20 cellular contexts compared by ENCODE assay signal in genomic region chr17:73334771-73335513, GRCh38. TPM values are rescaled to one million over a fixed set of nuclear protein-coding genes. Genes with fewer than 3 reads are reported as not detected.
DNase-seq lines count a peak whose midpoint lies in the region; ATAC-seq, FAIRE-seq and TF ChIP-seq lines count a peak whose summit lies in the region.
"Had no signal": no experiment of that assay in that cellular context is flagged by ENCODE, and none has a peak within 500 bp of the region (broad histone marks: within the 10 kb centered on the region; RNA-seq: fewer than 3 reads in every experiment).

No MANE protein-coding gene starts in this region.

- H3K23ac ChIP-seq in IMR-90 (ENCODE audit: low read depth, low read length): no peak overlapping the region

- no peak overlapping the region; the same call in 1 of the 2 replicates for H3K4ac ChIP-seq in IMR-90 (ENCODE audit: low read depth, low read length)

- CTCF ChIA-PET in IMR-90 (lab: Yijun Ruan, JAX) (no interaction called here), RWPE1 (lab: Yijun Ruan, JAX) (no interaction called here)
- CTCF ChIA-PET in naive thymus-derived CD4-positive, alpha-beta T cell (lab: Charles Lee): no interaction called here

- no peak overlapping the region for H3K9ac ChIP-seq in IMR-90 (ENCODE audit: low read depth, low read length)

- H4K91ac ChIP-seq in IMR-90 (ENCODE audit: insufficient read depth, low read depth, low read length): peak overlapping the region; percentile 13; the same call in 1 of the 2 replicates

- TF ChIP-seq POLR2A in IMR-90 (IDR thresholded peaks at IDR 0.05; ENCODE audit: low read depth, low read length): no peak
- no peak for TF ChIP-seq POLR2A in tibial nerve (IDR thresholded peaks at IDR 0.05)

- no peak overlapping the region for H3K14ac ChIP-seq in IMR-90 (replicated peaks; ENCODE audit: low read depth, low read length)

- H3K9me3 ChIP-seq in IMR-90 (ENCODE audit: control insufficient read depth, insufficient read depth, low read length) (no peaks in the 10 kb centered on the region), small intestine (ENCODE audit: control insufficient read depth, low read depth) (no peaks in the 10 kb centered on the region), tibial nerve (no peaks in the 10 kb centered on the region)
- no peaks in the 10 kb centered on the region for H3K9me3 ChIP-seq in naive thymus-derived CD4-positive, alpha-beta T cell (ENCODE audit: control insufficient read depth in 2 of 3, low read length in 3 of 3)
- H3K9me3 ChIP-seq: left lung, neutrophil had no signal

- peaks cover 0 to under 1% (median 0%) of the 10 kb centered on the region in 7 donors for H3K4me1 Mint-ChIP-seq in naive thymus-derived CD4-positive, alpha-beta T cell
- H3K4me1 Mint-ChIP-seq: activated naive CD4-positive, alpha-beta T cell treated with anti-CD3 and anti-CD28 coated beads, Interleukin-2, amount 10 ng/mL, durations not matched to agents 7 days and 5 days had no signal

- H3K27ac Mint-ChIP-seq in naive thymus-derived CD4-positive, alpha-beta T cell: no peak overlapping the region
- H3K27ac Mint-ChIP-seq: activated naive CD4-positive, alpha-beta T cell treated with anti-CD3 and anti-CD28 coated beads, Interleukin-2, amount 10 ng/mL, durations not matched to agents 7 days and 5 days had no signal

- peaks cover 0 to 5% (median 0%) of the 10 kb centered on the region in 5 donors for H3K27me3 Mint-ChIP-seq in naive thymus-derived CD4-positive, alpha-beta T cell
- H3K27me3 Mint-ChIP-seq: activated naive CD4-positive, alpha-beta T cell treated with anti-CD3 and anti-CD28 coated beads, Interleukin-2, amount 10 ng/mL, durations not matched to agents 7 days and 5 days had no signal

- H3K56ac ChIP-seq in IMR-90 (ENCODE audit: extremely low read depth, insufficient read depth, low read length): no peak overlapping the region

- 0 out of 2 replicates have a peak overlapping the region, but pooled peaks have one; percentile 4 for H2AK5ac ChIP-seq in IMR-90 (ENCODE audit: low read depth, low read length)

- DNase-seq in IMR-90 (no peak), RWPE1 (ENCODE audit: low spot score) (no peak), small intestine (peak; percentile 62), hypothalamus (lab: John Stamatoyannopoulos, UW) (no peak), tibial nerve (ENCODE audit: low spot score in 2 of 2) (no peak), NCI-H1417 treated with DMSO at 0.1 percent for 48 hours (lab: John Stamatoyannopoulos, UW) (no peak)
- DNase-seq in naive thymus-derived CD4-positive, alpha-beta T cell: no peak
- DNase-seq: activated CD8-positive, alpha-beta memory T cell treated with anti-CD3 and anti-CD28 coated beads for 24 hours; activated naive CD4-positive, alpha-beta T cell treated with anti-CD3 and anti-CD28 coated beads, Interleukin-2, amount 10 ng/mL, durations not matched to agents 7 days and 5 days; activated T-cell treated with anti-CD3 and anti-CD28 coated beads, Interleukin-2, amount 50 U/mL, for 4 hours; central memory CD4-positive, alpha-beta T cell; GOT3; head of caudate nucleus; NCI-H1694 treated with DMSO at 0.1 percent for 48 hours had no signal

- no peak overlapping the region for H4K8ac ChIP-seq in IMR-90 (ENCODE audit: low read depth in 2 of 2, low read length in 2 of 2)

- H2AFZ ChIP-seq in IMR-90 (replicated peaks; ENCODE audit: low read length, poor library complexity): peak overlapping the region; percentile 48

- H3K27me3 ChIP-seq in IMR-90 (ENCODE audit: control insufficient read depth, insufficient read depth, low read length) (no peaks in the 10 kb centered on the region), small intestine (ENCODE audit: control insufficient read depth in 2 of 2, insufficient read depth in 2 of 2, low read length in 2 of 2) (no peaks in the 10 kb centered on the region), tibial nerve (no peaks in the 10 kb centered on the region)
- H3K27me3 ChIP-seq in naive thymus-derived CD4-positive, alpha-beta T cell (ENCODE audit: control insufficient read depth in 2 of 2, insufficient read depth in 2 of 2, low read length in 2 of 2): no peaks in the 10 kb centered on the region
- H3K27me3 ChIP-seq: left lung, neutrophil had no signal

- no peaks in the 10 kb centered on the region for H4K20me1 ChIP-seq in IMR-90 (ENCODE audit: insufficient read depth, low read length)

- in situ Hi-C loops in IMR-90 (cut with MboI; ENCODE audit: low sequenced_read_pairs): no loop called here

- TF ChIP-seq EP300 in tibial nerve (IDR thresholded peaks at IDR 0.05): no peak

- POLR2A ChIA-PET in IMR-90 (lab: Charles Lee; ENCODE audit: unreplicated experiment) (no interaction called here), RWPE1 (lab: Yijun Ruan, JAX; ENCODE audit: low non-redundant PET) (no interaction called here)
- POLR2A ChIA-PET in naive thymus-derived CD4-positive, alpha-beta T cell (lab: Charles Lee): no interaction called here

- H3K4me1 ChIP-seq in IMR-90 (ENCODE audit: control insufficient read depth, insufficient read depth, low read length) (peaks cover 26% of the 10 kb centered on the region), small intestine (ENCODE audit: control insufficient read depth in 2 of 2, insufficient read depth in 1 of 2, low read depth in 1 of 2, low read length in 1 of 2) (peaks cover 0 to 2% of the 10 kb centered on the region in 2 donors), tibial nerve (peaks cover 0 to 43% (median 20%) of the 10 kb centered on the region in 4 donors)
- H3K4me1 ChIP-seq in naive thymus-derived CD4-positive, alpha-beta T cell (ENCODE audit: control insufficient read depth in 2 of 2, insufficient read depth in 2 of 2, low read length in 2 of 2): no peaks in the 10 kb centered on the region

- dilution Hi-C loops in IMR-90 (cut with HindIII; ENCODE audit: low sequenced_read_pairs, unreplicated experiment): no loop called here

- H3K36me3 Mint-ChIP-seq in naive thymus-derived CD4-positive, alpha-beta T cell: peaks cover 0 to 6% (median 0%) of the 10 kb centered on the region in 5 donors
- H3K36me3 Mint-ChIP-seq: activated naive CD4-positive, alpha-beta T cell treated with anti-CD3 and anti-CD28 coated beads, Interleukin-2, amount 10 ng/mL, durations not matched to agents 7 days and 5 days had no signal

- ATAC-seq in IMR-90 (ENCODE audit: low read depth) (no peak), esophagus mucosa (peak; percentile 74)
- ATAC-seq in naive thymus-derived CD4-positive, alpha-beta T cell: no peak
- ATAC-seq: activated T-cell treated with anti-CD3 and anti-CD28 coated beads, Interleukin-2, amount 50 U/mL, for 4 hours; left lung; Panc1 had no signal

- no peak overlapping the region for H4K5ac ChIP-seq in IMR-90 (ENCODE audit: low read depth, low read length)

- H3K9me1 ChIP-seq in IMR-90 (ENCODE audit: insufficient read depth, low read length): peaks cover 19% of the 10 kb centered on the region

- H3K4me3 Mint-ChIP-seq in naive thymus-derived CD4-positive, alpha-beta T cell: no peak overlapping the region
- H3K4me3 Mint-ChIP-seq: activated naive CD4-positive, alpha-beta T cell treated with anti-CD3 and anti-CD28 coated beads, Interleukin-2, amount 10 ng/mL, durations not matched to agents 7 days and 5 days; activated T-cell treated with anti-CD3 and anti-CD28 coated beads, Interleukin-2, amount 50 U/mL, for 4 hours had no signal

- H2BK15ac ChIP-seq in IMR-90 (ENCODE audit: low read depth, low read length): no peak overlapping the region

- peaks cover 0 to 17% of the 10 kb centered on the region in 2 experiments; a peak in 1 of 4 replicates for H3K79me1 ChIP-seq in IMR-90 (ENCODE audit: low read depth in 1 of 2, low read length in 2 of 2)

- H2BK5ac ChIP-seq in IMR-90 (ENCODE audit: low read depth, low read length, poor library complexity, severe bottlenecking): no peak overlapping the region

- H3K36me3 ChIP-seq in IMR-90 (ENCODE audit: control insufficient read depth, insufficient read depth, low read length) (no peaks in the 10 kb centered on the region), small intestine (ENCODE audit: control insufficient read depth in 2 of 2, insufficient read depth in 2 of 2, low read length in 2 of 2) (no peaks in the 10 kb centered on the region), tibial nerve (no peaks in the 10 kb centered on the region)
- no peaks in the 10 kb centered on the region for H3K36me3 ChIP-seq in naive thymus-derived CD4-positive, alpha-beta T cell (ENCODE audit: control insufficient read depth in 2 of 3, insufficient read depth in 3 of 3, low read length in 3 of 3)
- H3K36me3 ChIP-seq: left lung, neutrophil had no signal

- no TSS peak for BruUV-seq in IMR-90 (replicated peaks; lab: Mats Ljungman, UMichigan)

- H2AK9ac ChIP-seq in IMR-90 (replicated peaks; ENCODE audit: low read depth, low read length, poor library complexity): peak overlapping the region; percentile 58

- H3K4me2 ChIP-seq in IMR-90 (ENCODE audit: low read depth, low read length): no peak overlapping the region

- H3K18ac ChIP-seq in IMR-90 (ENCODE audit: low read depth, low read length): no peak overlapping the region

- no peak overlapping the region for H2BK120ac ChIP-seq in IMR-90 (ENCODE audit: low read depth, low read length)

- no peak for TF ChIP-seq RAD21 in IMR-90 (IDR thresholded peaks at IDR 0.05; ENCODE audit: low read length)

- no peaks in the 10 kb centered on the region for H3K9me3 Mint-ChIP-seq in naive thymus-derived CD4-positive, alpha-beta T cell
- H3K9me3 Mint-ChIP-seq: activated naive CD4-positive, alpha-beta T cell treated with anti-CD3 and anti-CD28 coated beads, Interleukin-2, amount 10 ng/mL, durations not matched to agents 7 days and 5 days; activated T-cell treated with anti-CD3 and anti-CD28 coated beads, Interleukin-2, amount 50 U/mL, for 4 hours had no signal

- TF ChIP-seq CTCF in IMR-90 (conservative IDR thresholded peaks at IDR 0.05; ENCODE audit: low read depth, low read length): no peak
- TF ChIP-seq CTCF in RWPE1 (conservative IDR thresholded peaks at IDR 0.05; ENCODE audit: low read depth): no peak
- TF ChIP-seq CTCF in tibial nerve (IDR thresholded peaks at IDR 0.05): no peak

- no peak for FAIRE-seq in small intestine (lab: Jason Lieb, UNC)
- FAIRE-seq: GM12892 had no signal

- H3K4me3 ChIP-seq in IMR-90 (ENCODE audit: insufficient read depth, low read depth, low read length) (no peak overlapping the region), small intestine (ENCODE audit: low read depth in 1 of 2, low read length in 2 of 2) (no peak overlapping the region), tibial nerve (no peak overlapping the region)
- no peak overlapping the region for H3K4me3 ChIP-seq in naive thymus-derived CD4-positive, alpha-beta T cell (ENCODE audit: low read length)
- H3K4me3 ChIP-seq: left lung, SK-N-MC had no signal

- 89% methylated on average over 8 of the region's 12 CpGs; no CpG with 5 or more reads in 1 of the 2 experiments for WGBS in IMR-90 (ENCODE audit: extremely low coverage in 2 of 2, insufficient read length in 1 of 2), 2 experiments
- 38 to 66% (median 45%) methylated on average over 12 of the region's 12 CpGs for WGBS in small intestine, 3 donors
- WGBS in tibial nerve, 2 donors: 69 to 83% methylated on average over 11 to 12 of the region's 12 CpGs

- H3K27ac ChIP-seq in IMR-90 (ENCODE audit: insufficient read depth, low read length): no peak overlapping the region
- peak overlapping the region; percentile 97 for H3K27ac ChIP-seq in RWPE1
- peak overlapping the region in 1 of 2 donors; percentile 13 for H3K27ac ChIP-seq in small intestine (ENCODE audit: low read depth in 1 of 2, low read length in 1 of 2)
- H3K27ac ChIP-seq in tibial nerve: no peak overlapping the region
- H3K27ac ChIP-seq in naive thymus-derived CD4-positive, alpha-beta T cell (ENCODE audit: low read depth, low read length): no peak overlapping the region
- H3K27ac ChIP-seq: left lung, neutrophil had no signal

- no peak overlapping the region for H2BK20ac ChIP-seq in IMR-90 (ENCODE audit: low read depth, low read length)

- intact Hi-C loops in IMR-90 (cut with micrococcal nuclease): no loop called here
- intact Hi-C loops in naive thymus-derived CD4-positive, alpha-beta T cell (cut with micrococcal nuclease): no loop called here

RNA-seq across cellular contexts. Expression of gene CDC42EP4, which starts 23.1 kb away (rescaled TPM):
- total RNA-seq in IMR-90 (2012; rRNA removed) (14.3 and 16.1 TPM in 2 replicates), esophagus mucosa (25.9 TPM), tibial nerve (100 to 1,000 TPM in 3 of 4 donors, 10 to 100 TPM in 1; 93.3 to 121 (median 117) TPM)
- polyA plus RNA-seq in IMR-90 (2012; rRNA removed) (25.6 and 25.8 TPM in 2 replicates), small intestine (10 to 100 TPM; 46.5 to 60.8 (median 57.4) TPM)
- 15.5 and 25.9 TPM in 2 replicates for polyA plus RNA-seq in IMR-90 (2012; cell fraction: cytosol; rRNA removed)
- polyA plus RNA-seq in IMR-90 (2012; cell fraction: nucleus; rRNA removed; ENCODE audit: low replicate concordance): 8.9 and 13.7 TPM in 2 replicates
- total RNA-seq in naive thymus-derived CD4-positive, alpha-beta T cell: 10 to 100 TPM in 1 of 5 experiments, 1 to 10 TPM in 4; 1.4 to 15.8 (median 2.0) TPM
- under 1 TPM; 0.19 to 0.28 TPM for polyA plus RNA-seq in naive thymus-derived CD4-positive, alpha-beta T cell
